ENCODE assay signal across 1 cellular context in genomic region chr12:13564266-13564810, GRCh38.
TF ChIP-seq lines count a peak whose summit lies in the region.

No MANE protein-coding gene starts in this region.

TF ChIP-seq in GM23338, 12 proteins besides CTCF, POLR2A, EP300 and RAD21:
- TF ChIP-seq, protein P1, sequence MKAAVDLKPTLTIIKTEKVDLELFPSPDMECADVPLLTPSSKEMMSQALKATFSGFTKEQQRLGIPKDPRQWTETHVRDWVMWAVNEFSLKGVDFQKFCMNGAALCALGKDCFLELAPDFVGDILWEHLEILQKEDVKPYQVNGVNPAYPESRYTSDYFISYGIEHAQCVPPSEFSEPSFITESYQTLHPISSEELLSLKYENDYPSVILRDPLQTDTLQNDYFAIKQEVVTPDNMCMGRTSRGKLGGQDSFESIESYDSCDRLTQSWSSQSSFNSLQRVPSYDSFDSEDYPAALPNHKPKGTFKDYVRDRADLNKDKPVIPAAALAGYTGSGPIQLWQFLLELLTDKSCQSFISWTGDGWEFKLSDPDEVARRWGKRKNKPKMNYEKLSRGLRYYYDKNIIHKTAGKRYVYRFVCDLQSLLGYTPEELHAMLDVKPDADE (IDR thresholded peaks at IDR 0.05), result no peak
- TF ChIP-seq JUNB (IDR thresholded peaks at IDR 0.05; ENCODE audit: unreplicated experiment), result no peak
- no peak for TF ChIP-seq POLR2AphosphoS5 (IDR thresholded peaks at IDR 0.05; ENCODE audit: low read depth)
- no peak for TF ChIP-seq EZH2phosphoT487 (IDR thresholded peaks at IDR 0.05; ENCODE audit: unreplicated experiment)
- no peak for TF ChIP-seq NANOG (IDR thresholded peaks at IDR 0.05; ENCODE audit: borderline replicate concordance)
- TF ChIP-seq EZH2 (IDR thresholded peaks at IDR 0.05; ENCODE audit: low read depth, unreplicated experiment), result no peak
- TF ChIP-seq, protein P2, sequence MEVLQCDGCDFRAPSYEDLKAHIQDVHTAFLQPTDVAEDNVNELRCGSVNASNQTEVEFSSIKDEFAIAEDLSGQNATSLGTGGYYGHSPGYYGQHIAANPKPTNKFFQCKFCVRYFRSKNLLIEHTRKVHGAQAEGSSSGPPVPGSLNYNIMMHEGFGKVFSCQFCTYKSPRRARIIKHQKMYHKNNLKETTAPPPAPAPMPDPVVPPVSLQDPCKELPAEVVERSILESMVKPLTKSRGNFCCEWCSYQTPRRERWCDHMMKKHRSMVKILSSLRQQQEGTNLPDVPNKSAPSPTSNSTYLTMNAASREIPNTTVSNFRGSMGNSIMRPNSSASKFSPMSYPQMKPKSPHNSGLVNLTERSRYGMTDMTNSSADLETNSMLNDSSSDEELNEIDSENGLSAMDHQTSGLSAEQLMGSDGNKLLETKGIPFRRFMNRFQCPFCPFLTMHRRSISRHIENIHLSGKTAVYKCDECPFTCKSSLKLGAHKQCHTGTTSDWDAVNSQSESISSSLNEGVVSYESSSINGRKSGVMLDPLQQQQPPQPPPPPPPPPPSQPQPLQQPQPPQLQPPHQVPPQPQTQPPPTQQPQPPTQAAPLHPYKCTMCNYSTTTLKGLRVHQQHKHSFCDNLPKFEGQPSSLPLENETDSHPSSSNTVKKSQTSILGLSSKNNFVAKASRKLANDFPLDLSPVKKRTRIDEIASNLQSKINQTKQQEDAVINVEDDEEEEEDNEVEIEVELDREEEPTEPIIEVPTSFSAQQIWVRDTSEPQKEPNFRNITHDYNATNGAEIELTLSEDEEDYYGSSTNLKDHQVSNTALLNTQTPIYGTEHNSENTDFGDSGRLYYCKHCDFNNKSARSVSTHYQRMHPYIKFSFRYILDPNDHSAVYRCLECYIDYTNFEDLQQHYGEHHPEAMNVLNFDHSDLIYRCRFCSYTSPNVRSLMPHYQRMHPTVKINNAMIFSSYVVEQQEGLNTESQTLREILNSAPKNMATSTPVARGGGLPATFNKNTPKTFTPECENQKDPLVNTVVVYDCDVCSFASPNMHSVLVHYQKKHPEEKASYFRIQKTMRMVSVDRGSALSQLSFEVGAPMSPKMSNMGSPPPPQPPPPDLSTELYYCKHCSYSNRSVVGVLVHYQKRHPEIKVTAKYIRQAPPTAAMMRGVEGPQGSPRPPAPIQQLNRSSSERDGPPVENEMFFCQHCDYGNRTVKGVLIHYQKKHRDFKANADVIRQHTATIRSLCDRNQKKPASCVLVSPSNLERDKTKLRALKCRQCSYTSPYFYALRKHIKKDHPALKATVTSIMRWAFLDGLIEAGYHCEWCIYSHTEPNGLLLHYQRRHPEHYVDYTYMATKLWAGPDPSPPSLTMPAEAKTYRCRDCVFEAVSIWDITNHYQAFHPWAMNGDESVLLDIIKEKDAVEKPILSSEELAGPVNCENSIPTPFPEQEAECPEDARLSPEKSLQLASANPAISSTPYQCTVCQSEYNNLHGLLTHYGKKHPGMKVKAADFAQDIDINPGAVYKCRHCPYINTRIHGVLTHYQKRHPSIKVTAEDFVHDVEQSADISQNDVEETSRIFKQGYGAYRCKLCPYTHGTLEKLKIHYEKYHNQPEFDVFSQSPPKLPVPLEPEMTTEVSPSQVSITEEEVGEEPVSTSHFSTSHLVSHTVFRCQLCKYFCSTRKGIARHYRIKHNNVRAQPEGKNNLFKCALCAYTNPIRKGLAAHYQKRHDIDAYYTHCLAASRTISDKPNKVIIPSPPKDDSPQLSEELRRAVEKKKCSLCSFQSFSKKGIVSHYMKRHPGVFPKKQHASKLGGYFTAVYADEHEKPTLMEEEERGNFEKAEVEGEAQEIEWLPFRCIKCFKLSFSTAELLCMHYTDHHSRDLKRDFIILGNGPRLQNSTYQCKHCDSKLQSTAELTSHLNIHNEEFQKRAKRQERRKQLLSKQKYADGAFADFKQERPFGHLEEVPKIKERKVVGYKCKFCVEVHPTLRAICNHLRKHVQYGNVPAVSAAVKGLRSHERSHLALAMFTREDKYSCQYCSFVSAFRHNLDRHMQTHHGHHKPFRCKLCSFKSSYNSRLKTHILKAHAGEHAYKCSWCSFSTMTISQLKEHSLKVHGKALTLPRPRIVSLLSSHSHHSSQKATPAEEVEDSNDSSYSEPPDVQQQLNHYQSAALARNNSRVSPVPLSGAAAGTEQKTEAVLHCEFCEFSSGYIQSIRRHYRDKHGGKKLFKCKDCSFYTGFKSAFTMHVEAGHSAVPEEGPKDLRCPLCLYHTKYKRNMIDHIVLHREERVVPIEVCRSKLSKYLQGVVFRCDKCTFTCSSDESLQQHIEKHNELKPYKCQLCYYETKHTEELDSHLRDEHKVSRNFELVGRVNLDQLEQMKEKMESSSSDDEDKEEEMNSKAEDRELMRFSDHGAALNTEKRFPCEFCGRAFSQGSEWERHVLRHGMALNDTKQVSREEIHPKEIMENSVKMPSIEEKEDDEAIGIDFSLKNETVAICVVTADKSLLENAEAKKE (CRISPR knock-in tag; IDR thresholded peaks at IDR 0.05), result no peak
- no peak for TF ChIP-seq CREB1 (CRISPR knock-in tag; IDR thresholded peaks at IDR 0.05; ENCODE audit: low read depth)
- TF ChIP-seq ZNF331 (CRISPR knock-in tag; IDR thresholded peaks at IDR 0.05; ENCODE audit: low read depth), result no peak
- TF ChIP-seq, protein P3, sequence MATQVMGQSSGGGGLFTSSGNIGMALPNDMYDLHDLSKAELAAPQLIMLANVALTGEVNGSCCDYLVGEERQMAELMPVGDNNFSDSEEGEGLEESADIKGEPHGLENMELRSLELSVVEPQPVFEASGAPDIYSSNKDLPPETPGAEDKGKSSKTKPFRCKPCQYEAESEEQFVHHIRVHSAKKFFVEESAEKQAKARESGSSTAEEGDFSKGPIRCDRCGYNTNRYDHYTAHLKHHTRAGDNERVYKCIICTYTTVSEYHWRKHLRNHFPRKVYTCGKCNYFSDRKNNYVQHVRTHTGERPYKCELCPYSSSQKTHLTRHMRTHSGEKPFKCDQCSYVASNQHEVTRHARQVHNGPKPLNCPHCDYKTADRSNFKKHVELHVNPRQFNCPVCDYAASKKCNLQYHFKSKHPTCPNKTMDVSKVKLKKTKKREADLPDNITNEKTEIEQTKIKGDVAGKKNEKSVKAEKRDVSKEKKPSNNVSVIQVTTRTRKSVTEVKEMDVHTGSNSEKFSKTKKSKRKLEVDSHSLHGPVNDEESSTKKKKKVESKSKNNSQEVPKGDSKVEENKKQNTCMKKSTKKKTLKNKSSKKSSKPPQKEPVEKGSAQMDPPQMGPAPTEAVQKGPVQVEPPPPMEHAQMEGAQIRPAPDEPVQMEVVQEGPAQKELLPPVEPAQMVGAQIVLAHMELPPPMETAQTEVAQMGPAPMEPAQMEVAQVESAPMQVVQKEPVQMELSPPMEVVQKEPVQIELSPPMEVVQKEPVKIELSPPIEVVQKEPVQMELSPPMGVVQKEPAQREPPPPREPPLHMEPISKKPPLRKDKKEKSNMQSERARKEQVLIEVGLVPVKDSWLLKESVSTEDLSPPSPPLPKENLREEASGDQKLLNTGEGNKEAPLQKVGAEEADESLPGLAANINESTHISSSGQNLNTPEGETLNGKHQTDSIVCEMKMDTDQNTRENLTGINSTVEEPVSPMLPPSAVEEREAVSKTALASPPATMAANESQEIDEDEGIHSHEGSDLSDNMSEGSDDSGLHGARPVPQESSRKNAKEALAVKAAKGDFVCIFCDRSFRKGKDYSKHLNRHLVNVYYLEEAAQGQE (IDR thresholded peaks at IDR 0.05; ENCODE audit: unreplicated experiment), result no peak
- no peak for TF ChIP-seq STAT1 (IDR thresholded peaks at IDR 0.05; ENCODE audit: unreplicated experiment)
- no peak for TF ChIP-seq ZNF114 (CRISPR knock-in tag; IDR thresholded peaks at IDR 0.05)
TF ChIP-seq in GM23338: peak in this region for 0.
